ENCODE assay signal across 13 cellular contexts in genomic region chr13:47000166-47000565, GRCh38.
"Had no signal": no experiment of that assay in that cellular context is flagged by ENCODE, and none has a peak within 500 bp of the region (broad histone marks: within the 10 kb centered on the region; RNA-seq: fewer than 3 reads in every experiment).

No MANE protein-coding gene starts in this region.

- H3K4me1 ChIP-seq: transverse colon had no signal

- H3K27ac ChIP-seq: hepatocyte, transverse colon had no signal

- DNase-seq: activated effector memory CD4-positive, alpha-beta T cell treated with Interleukin-2 at 50 U/mL for 16 hours; activated T-cell treated with anti-CD3 and anti-CD28 coated beads, Interleukin-2, amount 50 U/mL, for 24 hours; amygdala; kidney; left ventricle myocardium superior; nephron progenitor cell; stimulated activated naive CD4-positive, alpha-beta T cell; substantia nigra; T-helper 2 cell; transverse colon had no signal

- H3K79me2 ChIP-seq: hepatocyte had no signal

- H2AFZ ChIP-seq: hepatocyte had no signal

- H3K4me2 ChIP-seq: hepatocyte had no signal

- FAIRE-seq: kidney had no signal

- H3K9me3 ChIP-seq: transverse colon had no signal

- H3K4me3 ChIP-seq: hepatocyte, transverse colon had no signal

- ATAC-seq: activated naive CD4-positive, alpha-beta T cell treated with anti-CD3 and anti-CD28 coated beads, Interleukin-2, amount 50 U/mL, for 72 hours; left ventricle myocardium superior; sciatic nerve had no signal

- H3K36me3 ChIP-seq: transverse colon had no signal

- H3K27me3 ChIP-seq: hepatocyte, transverse colon had no signal
